ENCODE assay signal across 30 cellular contexts in the genomic region with DNA sequence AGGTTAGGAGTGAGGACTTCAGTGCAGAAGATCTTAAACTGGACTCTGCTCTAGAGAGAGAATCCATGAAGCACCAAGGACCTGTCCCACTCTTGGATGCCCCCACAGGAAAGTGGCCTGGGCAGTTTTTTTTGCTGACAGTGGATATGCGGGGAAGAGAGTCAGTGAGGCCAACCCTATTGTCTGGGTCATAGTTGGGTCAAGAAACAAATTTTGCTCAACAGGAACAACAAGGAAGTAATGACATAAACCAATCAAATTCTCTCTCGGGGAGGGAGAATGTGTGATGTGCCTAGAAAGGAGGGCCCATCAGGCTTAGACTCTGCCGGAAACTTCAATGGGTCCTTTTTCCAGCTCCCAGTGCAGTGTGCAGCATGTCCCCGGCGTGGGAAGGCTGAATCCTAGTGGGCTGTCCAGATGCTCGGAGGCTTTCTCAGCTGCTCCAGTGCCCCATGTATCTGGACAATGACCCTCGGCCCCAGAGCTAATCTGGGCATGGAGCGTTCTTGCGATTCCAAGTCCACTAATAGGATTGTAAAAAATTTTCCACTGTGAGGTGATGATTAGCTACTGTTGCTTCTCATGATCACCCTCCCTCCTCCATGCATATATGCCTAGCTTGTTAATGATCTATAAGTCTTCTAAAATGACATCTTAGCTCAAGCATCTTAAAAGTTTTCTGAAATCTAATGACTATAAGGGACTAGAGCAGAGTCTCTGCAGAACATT.
DNase-seq lines count a peak whose midpoint lies in the region; ATAC-seq, FAIRE-seq and TF ChIP-seq lines count a peak whose summit lies in the region.
"Had no signal": no experiment of that assay in that cellular context is flagged by ENCODE, and none has a peak within 500 bp of the region (broad histone marks: within the 10 kb centered on the region; RNA-seq: fewer than 3 reads in every experiment).

No MANE protein-coding gene starts in this region.

- H3K56ac ChIP-seq in IMR-90 (ENCODE audit: extremely low read depth, insufficient read depth, low read length), result no peak overlapping the region

- in situ Hi-C loops in IMR-90 (cut with MboI; ENCODE audit: low sequenced_read_pairs), result no loop called here

- H3K36me3 ChIP-seq in IMR-90 (ENCODE audit: control insufficient read depth, insufficient read depth, low read length) (no peaks in the 10 kb centered on the region), bronchial epithelial cell (ENCODE audit: control insufficient read depth, insufficient read depth, low read length) (no peaks in the 10 kb centered on the region), small intestine (ENCODE audit: control insufficient read depth in 2 of 2, insufficient read depth in 2 of 2, low read length in 2 of 2) (no peaks in the 10 kb centered on the region)
- H3K36me3 ChIP-seq: BLaER1 treated with 17β-estradiol and CSF1 and Interleukin-3, amounts not matched to agents 10 nM and 100 nM; brain microvascular endothelial cell; HAP-1; spleen; stomach; vagina had no signal

- no peak overlapping the region for H3K9ac ChIP-seq in IMR-90 (ENCODE audit: low read depth, low read length)
- H3K9ac ChIP-seq: BLaER1 treated with 17β-estradiol and CSF1 and Interleukin-3, amounts not matched to agents 10 nM and 100 nM had no signal

- no peaks in the 10 kb centered on the region for H3K9me3 ChIP-seq in IMR-90 (ENCODE audit: control insufficient read depth, insufficient read depth, low read length)
- H3K9me3 ChIP-seq in small intestine (ENCODE audit: control insufficient read depth, low read depth), result no peaks in the 10 kb centered on the region
- H3K9me3 ChIP-seq: BLaER1 treated with 17β-estradiol and CSF1 and Interleukin-3, amounts not matched to agents 10 nM and 100 nM; HAP-1; spleen; stomach; vagina had no signal

- H2BK5ac ChIP-seq in IMR-90 (ENCODE audit: low read depth, low read length, poor library complexity, severe bottlenecking), result no peak overlapping the region

- no peak overlapping the region for H2BK20ac ChIP-seq in IMR-90 (ENCODE audit: low read depth, low read length)

- H3K18ac ChIP-seq in IMR-90 (ENCODE audit: low read depth, low read length), result no peak overlapping the region

- no peaks in the 10 kb centered on the region for H3K9me1 ChIP-seq in IMR-90 (ENCODE audit: insufficient read depth, low read length)

- intact Hi-C loops in IMR-90 (cut with micrococcal nuclease), result no loop called here

- no peak for ATAC-seq in IMR-90 (ENCODE audit: low read depth)
- no peak for ATAC-seq in HG03280 (IDR thresholded peaks at IDR 0.05; ENCODE audit: unreplicated experiment)
- ATAC-seq: natural killer cell treated with Interleukin-12 subunit alpha and Interleukin-12 subunit beta and Interleukin-15 and Interleukin-18, amount 100 ng/mL, for 72 hours; Panc1 had no signal

- H2AK5ac ChIP-seq in IMR-90 (ENCODE audit: low read depth, low read length), result no peak overlapping the region

- POLR2A ChIA-PET in IMR-90 (lab: Charles Lee; ENCODE audit: unreplicated experiment), result no interaction called here

- H3K4me3 ChIP-seq in IMR-90 (ENCODE audit: insufficient read depth, low read depth, low read length), result no peak overlapping the region
- no peak overlapping the region for H3K4me3 ChIP-seq in bronchial epithelial cell (ENCODE audit: low read depth, low read length)
- H3K4me3 ChIP-seq in small intestine (ENCODE audit: low read depth in 1 of 2, low read length in 2 of 2), result no peak overlapping the region
- H3K4me3 ChIP-seq: BLaER1 treated with 17β-estradiol and CSF1 and Interleukin-3, amounts not matched to agents 10 nM and 100 nM; HAP-1; lung; spleen; stomach; vagina had no signal

- H3K23ac ChIP-seq in IMR-90 (ENCODE audit: low read depth, low read length), result no peak overlapping the region

- CTCF ChIA-PET in IMR-90 (lab: Yijun Ruan, JAX), result interaction anchor here (0.5 kb wide), 2 partner anchors 119 to 184 kb away, joined by 6 to 8 read pairs; no protein-coding TSS in a partner anchor

- no peak overlapping the region for H3K4ac ChIP-seq in IMR-90 (ENCODE audit: low read depth, low read length)

- H2BK15ac ChIP-seq in IMR-90 (ENCODE audit: low read depth, low read length), result no peak overlapping the region

- no peak overlapping the region for H4K91ac ChIP-seq in IMR-90 (ENCODE audit: insufficient read depth, low read depth, low read length)

- no peak for DNase-seq in IMR-90
- DNase-seq in bronchial epithelial cell (ENCODE audit: low read depth), result no peak
- peak; percentile 55 for DNase-seq in left kidney (ENCODE audit: low read depth, low spot score)
- peak; percentile 75 for DNase-seq in small intestine
- DNase-seq in Ammon's horn (ENCODE audit: low spot score), result no peak
- DNase-seq in OCI-M2 (lab: John Stamatoyannopoulos, UW; ENCODE audit: unreplicated experiment), result no peak
- DNase-seq: activated CD4-positive, alpha-beta T cell treated with anti-CD3 and anti-CD28 coated beads for 48 hours; activated naive CD4-positive, alpha-beta T cell treated with anti-CD3 and anti-CD28 coated beads, Interleukin-2, amount 50 U/mL, for 16 hours; amniotic stem cell; brain microvascular endothelial cell; DMS53; glutamatergic neuron; NCI-H1417 treated with DMSO at 0.1 percent for 48 hours; NCI-H2081 treated with DMSO at 0.1 percent for 48 hours; NCI-H2227 treated with DMSO at 0.1 percent for 48 hours; NCI-H526; spleen; stimulated activated CD4-positive, alpha-beta T cell treated with anti-CD3 and anti-CD28 coated beads, Interleukin-2, amount 100 ng/mL, for 24 hours; T1000 had no signal

- dilution Hi-C loops in IMR-90 (cut with HindIII; ENCODE audit: low sequenced_read_pairs, unreplicated experiment), result no loop called here

- H4K5ac ChIP-seq in IMR-90 (ENCODE audit: low read depth, low read length), result no peak overlapping the region

- no peak overlapping the region for H2AK9ac ChIP-seq in IMR-90 (replicated peaks; ENCODE audit: low read depth, low read length, poor library complexity)

- no peak overlapping the region for H2BK120ac ChIP-seq in IMR-90 (ENCODE audit: low read depth, low read length)

- no peak overlapping the region for H3K14ac ChIP-seq in IMR-90 (replicated peaks; ENCODE audit: low read depth, low read length)

- H3K4me2 ChIP-seq in IMR-90 (ENCODE audit: low read depth, low read length), result no peak overlapping the region
- H3K4me2 ChIP-seq: BLaER1 treated with 17β-estradiol and CSF1 and Interleukin-3, amounts not matched to agents 10 nM and 100 nM had no signal

- H2AFZ ChIP-seq in IMR-90 (replicated peaks; ENCODE audit: low read length, poor library complexity), result no peak overlapping the region

- H3K27me3 ChIP-seq in IMR-90 (ENCODE audit: control insufficient read depth, insufficient read depth, low read length), result peaks cover 40% of the 10 kb centered on the region
- no peaks in the 10 kb centered on the region for H3K27me3 ChIP-seq in bronchial epithelial cell (ENCODE audit: control insufficient read depth, insufficient read depth, low read length)
- H3K27me3 ChIP-seq in small intestine (ENCODE audit: control insufficient read depth in 2 of 2, insufficient read depth in 2 of 2, low read length in 2 of 2), result no peaks in the 10 kb centered on the region
- H3K27me3 ChIP-seq: BLaER1 treated with 17β-estradiol and CSF1 and Interleukin-3, amounts not matched to agents 10 nM and 100 nM; brain microvascular endothelial cell; stomach; vagina had no signal

- no peak for TF ChIP-seq RAD21 in IMR-90 (IDR thresholded peaks at IDR 0.05; ENCODE audit: low read length)

- H4K8ac ChIP-seq in IMR-90 (ENCODE audit: low read depth in 2 of 2, low read length in 2 of 2), result no peak overlapping the region

- TF ChIP-seq POLR2A in IMR-90 (IDR thresholded peaks at IDR 0.05; ENCODE audit: low read depth, low read length), result no peak

- H4K20me1 ChIP-seq in IMR-90 (ENCODE audit: insufficient read depth, low read length), result no peaks in the 10 kb centered on the region
- H4K20me1 ChIP-seq: BLaER1 treated with 17β-estradiol and CSF1 and Interleukin-3, amounts not matched to agents 10 nM and 100 nM had no signal

- peak; percentile 47 for FAIRE-seq in bronchial epithelial cell (lab: Jason Lieb, UNC)
- FAIRE-seq in small intestine (lab: Jason Lieb, UNC), result no peak
- FAIRE-seq: endothelial cell of umbilical vein, GM12892, islet of Langerhans had no signal

- TF ChIP-seq CTCF in IMR-90 (conservative IDR thresholded peaks at IDR 0.05; ENCODE audit: low read depth, low read length) (no peak), bronchial epithelial cell (IDR thresholded peaks at IDR 0.05; ENCODE audit: insufficient read depth, low read length, severe bottlenecking) (no peak)

- BruUV-seq in IMR-90 (replicated peaks; lab: Mats Ljungman, UMichigan), result no TSS peak

- no peak overlapping the region for H3K27ac ChIP-seq in IMR-90 (ENCODE audit: insufficient read depth, low read length)
- no peak overlapping the region for H3K27ac ChIP-seq in small intestine (ENCODE audit: low read depth in 1 of 2, low read length in 1 of 2)
- H3K27ac ChIP-seq: BLaER1 treated with 17β-estradiol and CSF1 and Interleukin-3, amounts not matched to agents 10 nM and 100 nM; brain microvascular endothelial cell; spleen; stomach; vagina had no signal

- WGBS in IMR-90 (ENCODE audit: extremely low coverage in 2 of 2, insufficient read length in 1 of 2), 2 experiments, result 88% methylated on average over 3 of the region's 9 CpGs; no CpG with 5 or more reads in 1 of the 2 experiments
- 56 to 77% (median 67%) methylated on average over 9 of the region's 9 CpGs for WGBS in small intestine, 3 donors

- H3K4me1 ChIP-seq in IMR-90 (ENCODE audit: control insufficient read depth, insufficient read depth, low read length) (no peaks in the 10 kb centered on the region; the same call in 1 of the 2 replicates), small intestine (ENCODE audit: control insufficient read depth in 2 of 2, insufficient read depth in 1 of 2, low read depth in 1 of 2, low read length in 1 of 2) (peaks cover 0 to 3% of the 10 kb centered on the region in 2 donors)
- H3K4me1 ChIP-seq: BLaER1 treated with 17β-estradiol and CSF1 and Interleukin-3, amounts not matched to agents 10 nM and 100 nM; HAP-1; spleen; vagina had no signal

- no peaks in the 10 kb centered on the region for H3K79me1 ChIP-seq in IMR-90 (ENCODE audit: low read depth in 1 of 2, low read length in 2 of 2)

TF ChIP-seq in IMR-90, 13 proteins besides CTCF, POLR2A, EP300 and RAD21:
- TF ChIP-seq MAZ (IDR thresholded peaks at IDR 0.05; ENCODE audit: borderline replicate concordance, low read depth, low read length), result no peak
- TF ChIP-seq SMC3 (IDR thresholded peaks at IDR 0.05; ENCODE audit: low read depth, low read length), result no peak
- peak; percentile 23; the same call in 1 of the 2 replicates for TF ChIP-seq MAFK (IDR thresholded peaks at IDR 0.05; ENCODE audit: low read depth, low read length)
- no peak for TF ChIP-seq FOS (IDR thresholded peaks at IDR 0.05; ENCODE audit: low read depth, low read length)
- no peak for TF ChIP-seq RFX5 (IDR thresholded peaks at IDR 0.05; ENCODE audit: low read depth, low read length)
TF ChIP-seq in IMR-90: peak in this region for 1.

Comparison
In these comparisons a context has a peak if more than half of its experiments do, and no peak if none do; other contexts are left out.
1. DNase-seq: peak in left kidney (single experiment) and small intestine (single experiment); none in IMR-90 (single experiment), bronchial epithelial cell (single experiment), Ammon's horn (single experiment) and OCI-M2 (single experiment).